ENCODE assay signal across 1 cellular context in genomic region chr5:5351288-5352089, GRCh38.
A peak's percentile ranks its signal among the peaks of the same experiment; 100 is the strongest.
TF ChIP-seq lines count a peak whose summit lies in the region.

No MANE protein-coding gene starts in this region.

TF ChIP-seq in K562, 482 proteins besides CTCF, POLR2A, EP300 and RAD21 (continued from another document and continues in another):
- TF ChIP-seq, protein P1, sequence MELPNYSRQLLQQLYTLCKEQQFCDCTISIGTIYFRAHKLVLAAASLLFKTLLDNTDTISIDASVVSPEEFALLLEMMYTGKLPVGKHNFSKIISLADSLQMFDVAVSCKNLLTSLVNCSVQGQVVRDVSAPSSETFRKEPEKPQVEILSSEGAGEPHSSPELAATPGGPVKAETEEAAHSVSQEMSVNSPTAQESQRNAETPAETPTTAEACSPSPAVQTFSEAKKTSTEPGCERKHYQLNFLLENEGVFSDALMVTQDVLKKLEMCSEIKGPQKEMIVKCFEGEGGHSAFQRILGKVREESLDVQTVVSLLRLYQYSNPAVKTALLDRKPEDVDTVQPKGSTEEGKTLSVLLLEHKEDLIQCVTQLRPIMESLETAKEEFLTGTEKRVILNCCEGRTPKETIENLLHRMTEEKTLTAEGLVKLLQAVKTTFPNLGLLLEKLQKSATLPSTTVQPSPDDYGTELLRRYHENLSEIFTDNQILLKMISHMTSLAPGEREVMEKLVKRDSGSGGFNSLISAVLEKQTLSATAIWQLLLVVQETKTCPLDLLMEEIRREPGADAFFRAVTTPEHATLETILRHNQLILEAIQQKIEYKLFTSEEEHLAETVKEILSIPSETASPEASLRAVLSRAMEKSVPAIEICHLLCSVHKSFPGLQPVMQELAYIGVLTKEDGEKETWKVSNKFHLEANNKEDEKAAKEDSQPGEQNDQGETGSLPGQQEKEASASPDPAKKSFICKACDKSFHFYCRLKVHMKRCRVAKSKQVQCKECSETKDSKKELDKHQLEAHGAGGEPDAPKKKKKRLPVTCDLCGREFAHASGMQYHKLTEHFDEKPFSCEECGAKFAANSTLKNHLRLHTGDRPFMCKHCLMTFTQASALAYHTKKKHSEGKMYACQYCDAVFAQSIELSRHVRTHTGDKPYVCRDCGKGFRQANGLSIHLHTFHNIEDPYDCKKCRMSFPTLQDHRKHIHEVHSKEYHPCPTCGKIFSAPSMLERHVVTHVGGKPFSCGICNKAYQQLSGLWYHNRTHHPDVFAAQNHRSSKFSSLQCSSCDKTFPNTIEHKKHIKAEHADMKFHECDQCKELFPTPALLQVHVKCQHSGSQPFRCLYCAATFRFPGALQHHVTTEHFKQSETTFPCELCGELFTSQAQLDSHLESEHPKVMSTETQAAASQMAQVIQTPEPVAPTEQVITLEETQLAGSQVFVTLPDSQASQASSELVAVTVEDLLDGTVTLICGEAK (IDR thresholded peaks at IDR 0.05), result no peak
- TF ChIP-seq, protein P1 (CRISPR knock-in tag; IDR thresholded peaks at IDR 0.05), result no peak
- TF ChIP-seq NR4A1 (CRISPR knock-in tag; IDR thresholded peaks at IDR 0.05) (no peak), NR4A1 (tag; IDR thresholded peaks at IDR 0.05) (peak; percentile 75; the same call in 1 of the 2 replicates), L3MBTL2 (IDR thresholded peaks at IDR 0.05) (peak; percentile 79; the same call in 1 of the 2 replicates), TAF7 (tag; IDR thresholded peaks at IDR 0.05) (no peak), ZBED1 (IDR thresholded peaks at IDR 0.05) (no peak), JUN (IDR thresholded peaks at IDR 0.05; ENCODE audit: borderline replicate concordance, low read depth, low read length) (peak; percentile 84), JUN (CRISPR knock-in tag; IDR thresholded peaks at IDR 0.05; ENCODE audit: borderline replicate concordance) (no peak), KLF10 (CRISPR knock-in tag; IDR thresholded peaks at IDR 0.05) (no peak), NCOA1 (IDR thresholded peaks at IDR 0.05; ENCODE audit: low read depth) (no peak), FOXK2 (conservative IDR thresholded peaks at IDR 0.05 in 1 of 2, IDR thresholded peaks at IDR 0.05 in 1 of 2; ENCODE audit: low read depth in 2 of 2) (no peak), PHB2 (IDR thresholded peaks at IDR 0.05; ENCODE audit: low read depth) (no peak), ZNF584 (CRISPR knock-in tag; IDR thresholded peaks at IDR 0.05; ENCODE audit: low read depth) (peak; percentile 18; the same call in 1 of the 2 replicates), USF1 (CRISPR knock-in tag; IDR thresholded peaks at IDR 0.05) (no peak), POLR2B (IDR thresholded peaks at IDR 0.05; ENCODE audit: low read depth, partially characterized antibody) (no peak), NR2F6 (CRISPR knock-in tag; IDR thresholded peaks at IDR 0.05) (no peak), ZNF324 (CRISPR knock-in tag; IDR thresholded peaks at IDR 0.05) (no peak), RFX5 (IDR thresholded peaks at IDR 0.05; ENCODE audit: low read depth, low read length) (no peak), ATF1 (CRISPR knock-in tag; IDR thresholded peaks at IDR 0.05) (no peak), ATF1 (tag; IDR thresholded peaks at IDR 0.05) (0 out of 2 replicates have a peak, but pooled peaks have one; percentile 32), POLR3G (IDR thresholded peaks at IDR 0.05; ENCODE audit: extremely low read depth, insufficient read length, insufficient replicate concordance) (no peak), ETV6 (IDR thresholded peaks at IDR 0.05; ENCODE audit: borderline replicate concordance in 1 of 2, low read depth in 2 of 2, low read length in 1 of 2) (no peak), ETV6 (CRISPR knock-in tag; IDR thresholded peaks at IDR 0.05; ENCODE audit: borderline replicate concordance) (no peak), SMARCE1 (IDR thresholded peaks at IDR 0.05) (no peak), ZNF253 (CRISPR knock-in tag; conservative IDR thresholded peaks at IDR 0.05) (no peak), MEIS2 (IDR thresholded peaks at IDR 0.05; ENCODE audit: partially characterized antibody) (peak; percentile 13), ZNF3 (CRISPR knock-in tag; IDR thresholded peaks at IDR 0.05) (no peak), ELK1 (CRISPR knock-in tag; IDR thresholded peaks at IDR 0.05) (no peak), HBP1 (CRISPR knock-in tag; IDR thresholded peaks at IDR 0.05) (no peak), EZH2 (IDR thresholded peaks at IDR 0.05; ENCODE audit: borderline replicate concordance, low read depth, low read length) (no peak), DACH1 (IDR thresholded peaks at IDR 0.05; ENCODE audit: partially characterized antibody) (no peak), SAFB (IDR thresholded peaks at IDR 0.05; ENCODE audit: borderline replicate concordance, low read depth, low read length) (no peak), ZNF212 (CRISPR knock-in tag; IDR thresholded peaks at IDR 0.05) (no peak), ZNF561 (CRISPR knock-in tag; conservative IDR thresholded peaks at IDR 0.05) (no peak)
- TF ChIP-seq, protein P2, sequence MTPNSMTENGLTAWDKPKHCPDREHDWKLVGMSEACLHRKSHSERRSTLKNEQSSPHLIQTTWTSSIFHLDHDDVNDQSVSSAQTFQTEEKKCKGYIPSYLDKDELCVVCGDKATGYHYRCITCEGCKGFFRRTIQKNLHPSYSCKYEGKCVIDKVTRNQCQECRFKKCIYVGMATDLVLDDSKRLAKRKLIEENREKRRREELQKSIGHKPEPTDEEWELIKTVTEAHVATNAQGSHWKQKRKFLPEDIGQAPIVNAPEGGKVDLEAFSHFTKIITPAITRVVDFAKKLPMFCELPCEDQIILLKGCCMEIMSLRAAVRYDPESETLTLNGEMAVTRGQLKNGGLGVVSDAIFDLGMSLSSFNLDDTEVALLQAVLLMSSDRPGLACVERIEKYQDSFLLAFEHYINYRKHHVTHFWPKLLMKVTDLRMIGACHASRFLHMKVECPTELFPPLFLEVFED (CRISPR knock-in tag; conservative IDR thresholded peaks at IDR 0.05), result no peak
- TF ChIP-seq, protein P3, sequence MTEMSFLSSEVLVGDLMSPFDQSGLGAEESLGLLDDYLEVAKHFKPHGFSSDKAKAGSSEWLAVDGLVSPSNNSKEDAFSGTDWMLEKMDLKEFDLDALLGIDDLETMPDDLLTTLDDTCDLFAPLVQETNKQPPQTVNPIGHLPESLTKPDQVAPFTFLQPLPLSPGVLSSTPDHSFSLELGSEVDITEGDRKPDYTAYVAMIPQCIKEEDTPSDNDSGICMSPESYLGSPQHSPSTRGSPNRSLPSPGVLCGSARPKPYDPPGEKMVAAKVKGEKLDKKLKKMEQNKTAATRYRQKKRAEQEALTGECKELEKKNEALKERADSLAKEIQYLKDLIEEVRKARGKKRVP (CRISPR knock-in tag; IDR thresholded peaks at IDR 0.05), result peak; percentile 84
